8 cellular contexts compared by ENCODE assay signal in genomic region chr15:68783226-68784054, GRCh38. TPM values are rescaled to one million over a fixed set of nuclear protein-coding genes. Genes with fewer than 3 reads are reported as not detected.
DNase-seq lines count a peak whose midpoint lies in the region; ATAC-seq, FAIRE-seq and TF ChIP-seq lines count a peak whose summit lies in the region.

No MANE protein-coding gene starts in this region.

- WGBS in HepG2 (ENCODE audit: low lambda C conversion rate): 95% methylated on average over 6 of the region's 9 CpGs

- H3K27me3 ChIP-seq in WERI-Rb-1 (ENCODE audit: insufficient read depth, low read depth, severe bottlenecking): no peaks in the 10 kb centered on the region
- H3K27me3 ChIP-seq in HepG2 (ENCODE audit: control insufficient read depth in 1 of 2, insufficient read depth in 2 of 2, low read length in 2 of 2): no peaks in the 10 kb centered on the region

- in situ Hi-C loops in T47D (cut with HindIII; ENCODE audit: low pct_unique_long_range_greater_than_20kb, low sequenced_read_pairs): no loop called here
- in situ Hi-C loops in HepG2 (cut with HindIII; ENCODE audit: extremely low pct_ligation_motif_present, low pct_unique_long_range_greater_than_20kb): loop anchor here (5.0 kb wide), 1 partner anchor 94 kb away; no protein-coding TSS in a partner anchor

- intact Hi-C loops in HepG2 (cut with micrococcal nuclease; ENCODE audit: unreplicated experiment): loop anchor here (1.0 kb wide), 3 partner anchors 46 to 142 kb away; no protein-coding TSS in a partner anchor

- no peak for FAIRE-seq in HepG2 (lab: Jason Lieb, UNC)

- H3K4me2 ChIP-seq in HepG2 (ENCODE audit: low read depth, low read length): no peak overlapping the region

- TF ChIP-seq CTCF in WERI-Rb-1 (IDR thresholded peaks at IDR 0.05; ENCODE audit: low read depth, low read length) (peak; percentile 82), HepG2 (CRISPR knock-in tag; IDR thresholded peaks at IDR 0.05) (peak; percentile 73)

- H3K4me1 ChIP-seq in HepG2 (ENCODE audit: insufficient read depth, low read length): no peaks in the 10 kb centered on the region

- no peak overlapping the region for H2AFZ ChIP-seq in HepG2 (ENCODE audit: low read length)

- H3K36me3 ChIP-seq in WERI-Rb-1: peaks cover 84% of the 10 kb centered on the region
- H3K36me3 ChIP-seq in HepG2 (replicated peaks in 1 of 2; ENCODE audit: control insufficient read depth in 1 of 2, insufficient read depth in 2 of 2, low read length in 2 of 2): peaks cover 27 to 82% of the 10 kb centered on the region in 2 experiments

- DNase-seq in NCI-H748 treated with DMSO at 0.1 percent for 48 hours (lab: John Stamatoyannopoulos, UW) (peak; percentile 1), NCI-H748 (lab: John Stamatoyannopoulos, UW; ENCODE audit: unreplicated experiment) (no peak), WERI-Rb-1 (peak; percentile 63), T47D (ENCODE audit: low read depth in 1 of 2, low spot score in 1 of 2) (peak; percentile 50 to 65), HepG2 (ENCODE audit: low spot score) (peak; percentile 19), dedifferentiated amniotic fluid mesenchymal stem cell (ENCODE audit: extremely low spot score) (no peak), HCEC 1CT (no peak)
- DNase-seq in stimulated activated naive CD4-positive, alpha-beta T cell (lab: John Stamatoyannopoulos, UW): peak; percentile 17 to 69 (median 54)

- TF ChIP-seq EP300 in HepG2 (IDR thresholded peaks at IDR 0.05; ENCODE audit: low read depth in 2 of 2, low read length in 2 of 2): no peak
- TF ChIP-seq EP300 in HepG2 (CRISPR knock-in tag; IDR thresholded peaks at IDR 0.05; ENCODE audit: borderline replicate concordance): no peak

- peaks cover 4% of the 10 kb centered on the region for H3K79me2 ChIP-seq in HepG2 (ENCODE audit: insufficient read depth, low read length)

- H3K9me3 ChIP-seq in WERI-Rb-1 (ENCODE audit: severe bottlenecking): no peaks in the 10 kb centered on the region
- H3K9me3 ChIP-seq in HepG2 (ENCODE audit: low read length): no peaks in the 10 kb centered on the region

- TF ChIP-seq RAD21 in HepG2 (CRISPR knock-in tag; IDR thresholded peaks at IDR 0.05): peak; percentile 62; the same call in 1 of the 2 replicates

- H3K4me3 ChIP-seq in WERI-Rb-1 (ENCODE audit: low read depth, low read length) (no peak overlapping the region), HepG2 (replicated peaks in 1 of 3; ENCODE audit: insufficient read depth in 1 of 3, low read depth in 2 of 3, low read length in 3 of 3) (no peak overlapping the region)

- CTCF ChIA-PET in HepG2 (lab: Yijun Ruan, JAX; ENCODE audit: low intra/inter-chr PET ratio, low total read pairs): interaction anchor here (1.2 to 2.2 kb wide), 2 partner anchors 92 to 141 kb away, joined by 6 to 36 read pairs; no protein-coding TSS in a partner anchor

- BruUV-seq in HepG2 (replicated peaks; lab: Mats Ljungman, UMichigan): no TSS peak

- POLR2A ChIA-PET in HepG2 (lab: Yijun Ruan, JAX): interaction anchor here (1.1 to 1.4 kb wide), 3 partner anchors 33 to 92 kb away, joined by 3 to 4 read pairs (median 4); no protein-coding TSS in a partner anchor

- H4K20me1 ChIP-seq in HepG2 (ENCODE audit: insufficient read depth, low read length): peaks cover 33% of the 10 kb centered on the region

- no peak overlapping the region for H3K9ac ChIP-seq in HepG2 (ENCODE audit: insufficient read depth, low read depth, low read length)

- peak; percentile 93 for ATAC-seq in HepG2

- no peak overlapping the region for H3K27ac ChIP-seq in WERI-Rb-1
- no peak overlapping the region for H3K27ac ChIP-seq in HepG2 (ENCODE audit: extremely low read length, insufficient read depth, low read length)

- no peak for TF ChIP-seq POLR2A in HepG2 (IDR thresholded peaks at IDR 0.05; ENCODE audit: insufficient read depth in 1 of 2, low read depth in 2 of 2, low read length in 2 of 2)

TF ChIP-seq in HepG2, 621 proteins besides CTCF, POLR2A, EP300 and RAD21 (continues in another document):
- TF ChIP-seq, protein P1, sequence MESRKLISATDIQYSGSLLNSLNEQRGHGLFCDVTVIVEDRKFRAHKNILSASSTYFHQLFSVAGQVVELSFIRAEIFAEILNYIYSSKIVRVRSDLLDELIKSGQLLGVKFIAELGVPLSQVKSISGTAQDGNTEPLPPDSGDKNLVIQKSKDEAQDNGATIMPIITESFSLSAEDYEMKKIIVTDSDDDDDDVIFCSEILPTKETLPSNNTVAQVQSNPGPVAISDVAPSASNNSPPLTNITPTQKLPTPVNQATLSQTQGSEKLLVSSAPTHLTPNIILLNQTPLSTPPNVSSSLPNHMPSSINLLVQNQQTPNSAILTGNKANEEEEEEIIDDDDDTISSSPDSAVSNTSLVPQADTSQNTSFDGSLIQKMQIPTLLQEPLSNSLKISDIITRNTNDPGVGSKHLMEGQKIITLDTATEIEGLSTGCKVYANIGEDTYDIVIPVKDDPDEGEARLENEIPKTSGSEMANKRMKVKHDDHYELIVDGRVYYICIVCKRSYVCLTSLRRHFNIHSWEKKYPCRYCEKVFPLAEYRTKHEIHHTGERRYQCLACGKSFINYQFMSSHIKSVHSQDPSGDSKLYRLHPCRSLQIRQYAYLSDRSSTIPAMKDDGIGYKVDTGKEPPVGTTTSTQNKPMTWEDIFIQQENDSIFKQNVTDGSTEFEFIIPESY (CRISPR knock-in tag; IDR thresholded peaks at IDR 0.05): peak; percentile 89
- TF ChIP-seq RBM22 (optimal IDR thresholded peaks at IDR 0.05; ENCODE audit: low read length) (peak; percentile 66), ISL2 (CRISPR knock-in tag; IDR thresholded peaks at IDR 0.05) (no peak), TSC22D2 (CRISPR knock-in tag; IDR thresholded peaks at IDR 0.05; ENCODE audit: borderline replicate concordance) (no peak), ZBTB42 (CRISPR knock-in tag; IDR thresholded peaks at IDR 0.05) (no peak), ZNF263 (CRISPR knock-in tag; IDR thresholded peaks at IDR 0.05) (peak; percentile 74), SRF (IDR thresholded peaks at IDR 0.05; ENCODE audit: low read depth, low read length) (no peak)
- TF ChIP-seq, protein P2, sequence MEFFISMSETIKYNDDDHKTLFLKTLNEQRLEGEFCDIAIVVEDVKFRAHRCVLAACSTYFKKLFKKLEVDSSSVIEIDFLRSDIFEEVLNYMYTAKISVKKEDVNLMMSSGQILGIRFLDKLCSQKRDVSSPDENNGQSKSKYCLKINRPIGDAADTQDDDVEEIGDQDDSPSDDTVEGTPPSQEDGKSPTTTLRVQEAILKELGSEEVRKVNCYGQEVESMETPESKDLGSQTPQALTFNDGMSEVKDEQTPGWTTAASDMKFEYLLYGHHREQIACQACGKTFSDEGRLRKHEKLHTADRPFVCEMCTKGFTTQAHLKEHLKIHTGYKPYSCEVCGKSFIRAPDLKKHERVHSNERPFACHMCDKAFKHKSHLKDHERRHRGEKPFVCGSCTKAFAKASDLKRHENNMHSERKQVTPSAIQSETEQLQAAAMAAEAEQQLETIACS (CRISPR knock-in tag; IDR thresholded peaks at IDR 0.05): no peak

RNA-seq across cellular contexts. Expression of gene ANP32A, which starts 37.3 kb away (rescaled TPM):
- total RNA-seq in HepG2 (2016; rRNA removed; fragmentation: Illumina TruSeq; extraction: Trizol): 206 and 323 TPM in 2 replicates
- 20.6 and 23.7 TPM in 2 replicates for total RNA-seq in HepG2 (2016; cell fraction: cytosol; rRNA removed; fragmentation: Illumina TruSeq; extraction: Trizol; ENCODE audit: low read depth)
- total RNA-seq in HepG2 (2016; cell fraction: insoluble cytoplasmic fraction; rRNA removed; fragmentation: Illumina TruSeq; extraction: Trizol): 211 and 312 TPM in 2 replicates
- total RNA-seq in HepG2 (2016; cell fraction: membrane; rRNA removed; fragmentation: Illumina TruSeq; extraction: Trizol): 33.5 and 37.5 TPM in 2 replicates
- total RNA-seq in HepG2 (2016; cell fraction: nucleus; rRNA removed; fragmentation: Illumina TruSeq; extraction: Trizol): 81.8 and 84.7 TPM in 2 replicates
- polyA plus RNA-seq in HepG2 (2011; rRNA removed): 49.3 and 60.6 TPM in 2 replicates
- 28.0 and 36.6 TPM in 2 replicates for polyA plus RNA-seq in HepG2 (2011; cell fraction: cytosol; rRNA removed)
- 25.1 and 25.6 TPM in 2 replicates for polyA plus RNA-seq in HepG2 (2011; cell fraction: nucleus; rRNA removed)
- 144 and 186 TPM in 2 replicates for polyA plus RNA-seq in HepG2 (2012)
- polyA plus RNA-seq in HepG2 (2016; cell fraction: cytosol; fragmentation: Illumina TruSeq; extraction: Trizol; ENCODE audit: low read depth): 21.7 and 22.0 TPM in 2 replicates
- polyA plus RNA-seq in HepG2 (2016; cell fraction: insoluble cytoplasmic fraction; fragmentation: Illumina TruSeq; extraction: Trizol; ENCODE audit: low read depth): 513 and 558 TPM in 2 replicates
- 26.3 and 31.3 TPM in 2 replicates for polyA plus RNA-seq in HepG2 (2016; cell fraction: membrane; fragmentation: Illumina TruSeq; extraction: Trizol; ENCODE audit: low read depth)
- polyA plus RNA-seq in HepG2 (2016; cell fraction: nucleus; fragmentation: Illumina TruSeq; extraction: Trizol; ENCODE audit: insufficient read depth, low read depth): 158 and 180 TPM in 2 replicates
- polyA minus RNA-seq in HepG2 (2011; rRNA and poly(A)+ RNA removed; ENCODE audit: low replicate concordance): 22.9 and 64.5 TPM in 2 replicates
- polyA minus RNA-seq in HepG2 (2011; cell fraction: cytosol; rRNA and poly(A)+ RNA removed): 29.8 and 35.1 TPM in 2 replicates
- polyA minus RNA-seq in HepG2 (2011; cell fraction: nucleus; rRNA and poly(A)+ RNA removed): 54.8 and 55.4 TPM in 2 replicates

Comparison
In these comparisons a context has a peak if more than half of its experiments do, and no peak if none do; other contexts are left out.
1. DNase-seq: peak in NCI-H748 treated with DMSO at 0.1 percent for 48 hours (single experiment), WERI-Rb-1 (single experiment), T47D (2 of 2), HepG2 (single experiment) and stimulated activated naive CD4-positive, alpha-beta T cell (6 of 6); none in NCI-H748 (single experiment), dedifferentiated amniotic fluid mesenchymal stem cell (single experiment) and HCEC 1CT (single experiment).